8 cellular contexts compared by ENCODE assay signal in the genomic region with DNA sequence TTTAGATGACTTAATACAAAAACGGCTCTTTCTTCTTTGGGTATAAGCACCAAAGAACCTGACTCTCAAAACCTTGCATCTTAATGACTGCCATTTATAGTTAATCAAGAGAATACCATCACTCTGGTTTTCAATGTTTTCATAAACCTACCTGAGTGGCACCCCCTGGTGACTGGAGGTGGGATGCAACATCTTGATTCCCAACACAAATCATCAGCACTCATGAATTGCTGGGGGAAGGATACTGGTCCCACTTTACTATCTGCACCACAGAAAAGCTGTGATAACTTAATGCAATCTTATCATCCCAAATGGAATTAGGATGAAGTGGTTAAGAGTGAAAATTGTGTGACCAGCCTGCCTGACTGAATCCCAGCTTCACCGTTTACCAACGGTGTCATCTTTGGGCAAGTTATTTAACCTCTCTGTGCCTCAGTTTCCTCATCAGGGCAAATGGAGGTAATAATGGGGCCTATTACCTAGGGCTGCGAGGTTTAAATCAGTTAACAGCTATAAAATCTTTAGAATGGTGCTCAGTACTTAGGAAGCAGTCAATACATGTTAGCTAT.
DNase-seq lines count a peak whose midpoint lies in the region; ATAC-seq and TF ChIP-seq lines count a peak whose summit lies in the region.

No MANE protein-coding gene starts in this region.

- CTCF ChIA-PET in GM10248 (lab: Yijun Ruan, JAX) = interaction anchor here (0.7 to 4.4 kb wide), 21 partner anchors 8 to 1452 kb away, joined by 3 to 32 read pairs (median 5); no protein-coding TSS in a partner anchor
- CTCF ChIA-PET in activated CD4-positive, alpha-beta memory T cell treated with anti-CD3 and anti-CD28 coated beads, Interleukin-2, amount 10 ng/mL, durations not matched to agents 7 days and 5 days (lab: Charles Lee) = interaction anchor here (0.9 to 3.0 kb wide), 10 partner anchors 9 to 1452 kb away, joined by 3 to 10 read pairs (median 3); no protein-coding TSS in a partner anchor

- POLR2A ChIA-PET in GM10248 (lab: Yijun Ruan, JAX) = no interaction called here
- POLR2A ChIA-PET in activated CD4-positive, alpha-beta memory T cell treated with anti-CD3 and anti-CD28 coated beads, Interleukin-2, amount 10 ng/mL, durations not matched to agents 7 days and 5 days (lab: Charles Lee) = interaction anchor here (1.4 to 3.7 kb wide), 3 partner anchors 362 to 368 kb away, joined by 3 to 25 read pairs (median 8); partner anchors contain the start of gene KLF12

- H3K4me3 Mint-ChIP-seq in activated CD4-positive, alpha-beta memory T cell treated with anti-CD3 and anti-CD28 coated beads, Interleukin-2, amount 10 ng/mL, durations not matched to agents 7 days and 5 days = no peak overlapping the region

- H3K9me3 Mint-ChIP-seq in activated CD4-positive, alpha-beta memory T cell treated with anti-CD3 and anti-CD28 coated beads, Interleukin-2, amount 10 ng/mL, durations not matched to agents 7 days and 5 days = peaks cover 6% of the 10 kb centered on the region

- peak; percentile 53 for TF ChIP-seq CTCF in GM10248 (IDR thresholded peaks at IDR 0.05; ENCODE audit: control extremely low read depth, extremely low read depth, low read depth, missing control alignments)

- no peaks in the 10 kb centered on the region for H3K27me3 Mint-ChIP-seq in activated CD4-positive, alpha-beta memory T cell treated with anti-CD3 and anti-CD28 coated beads, Interleukin-2, amount 10 ng/mL, durations not matched to agents 7 days and 5 days

- peaks cover 37% of the 10 kb centered on the region for H3K36me3 Mint-ChIP-seq in activated CD4-positive, alpha-beta memory T cell treated with anti-CD3 and anti-CD28 coated beads, Interleukin-2, amount 10 ng/mL, durations not matched to agents 7 days and 5 days (ENCODE audit: low read depth)

- DNase-seq in GM10248 (ENCODE audit: extremely low spot score) = no peak
- peak; percentile 25 for DNase-seq in activated CD4-positive, alpha-beta memory T cell treated with anti-CD3 and anti-CD28 coated beads, Interleukin-2, amount 10 ng/mL, durations not matched to agents 7 days and 5 days
- DNase-seq in germinal center (ENCODE audit: low spot score) = peak; percentile 13
- DNase-seq in stimulated activated CD8-positive, alpha-beta memory T cell treated with anti-CD3 and anti-CD28 coated beads, Interleukin-4, amount 100 ng/mL, for 24 hours (ENCODE audit: low read depth) = peak; percentile 4
- DNase-seq in NCI-H128 (lab: John Stamatoyannopoulos, UW; ENCODE audit: unreplicated experiment) = no peak
- no peak for DNase-seq in DMS153 (lab: John Stamatoyannopoulos, UW)
- DNase-seq in C1 segment of cervical spinal cord (lab: John Stamatoyannopoulos, UW) = no peak

- peaks cover 42% of the 10 kb centered on the region for H3K4me1 Mint-ChIP-seq in activated CD4-positive, alpha-beta memory T cell treated with anti-CD3 and anti-CD28 coated beads, Interleukin-2, amount 10 ng/mL, durations not matched to agents 7 days and 5 days

- peak; percentile 29 for ATAC-seq in HG03060 (IDR thresholded peaks at IDR 0.05; ENCODE audit: low read depth, unreplicated experiment)

- H3K27ac Mint-ChIP-seq in activated CD4-positive, alpha-beta memory T cell treated with anti-CD3 and anti-CD28 coated beads, Interleukin-2, amount 10 ng/mL, durations not matched to agents 7 days and 5 days = peak overlapping the region; percentile 90

Comparison
In these comparisons a context has a peak if more than half of its experiments do, and no peak if none do; other contexts are left out.
1. DNase-seq: peak in activated CD4-positive, alpha-beta memory T cell treated with anti-CD3 and anti-CD28 coated beads, Interleukin-2, amount 10 ng/mL, durations not matched to agents 7 days and 5 days (single experiment), germinal center (single experiment) and stimulated activated CD8-positive, alpha-beta memory T cell treated with anti-CD3 and anti-CD28 coated beads, Interleukin-4, amount 100 ng/mL, for 24 hours (single experiment); none in GM10248 (single experiment), NCI-H128 (single experiment), DMS153 (single experiment) and C1 segment of cervical spinal cord (0 of 14).